ENCODE assay signal across 15 cellular contexts in the genomic region with DNA sequence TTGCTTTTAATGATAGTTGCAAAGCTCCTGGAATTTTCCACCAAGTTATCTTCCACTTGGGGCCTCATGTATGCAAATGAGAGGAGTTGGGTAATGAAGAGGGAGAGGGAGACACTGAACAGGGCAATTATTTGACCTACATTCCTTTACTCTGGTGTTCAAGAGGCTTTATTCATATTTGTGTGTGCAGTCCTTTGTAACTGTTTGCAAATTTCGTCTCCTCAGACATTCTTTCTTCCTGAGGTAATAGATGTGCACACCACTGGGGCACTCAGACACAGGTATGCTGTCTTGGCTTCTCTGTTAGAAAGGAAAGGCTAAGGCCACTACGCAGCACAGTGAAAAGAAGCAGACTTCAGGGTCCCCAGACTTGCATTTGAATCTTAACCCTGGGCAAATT. TPM values are rescaled to one million over a fixed set of nuclear protein-coding genes. Genes with fewer than 3 reads are reported as not detected.
DNase-seq lines count a peak whose midpoint lies in the region; ATAC-seq, FAIRE-seq and TF ChIP-seq lines count a peak whose summit lies in the region.
"Had no signal": no experiment of that assay in that cellular context is flagged by ENCODE, and none has a peak within 500 bp of the region (broad histone marks: within the 10 kb centered on the region; RNA-seq: fewer than 3 reads in every experiment).

No MANE protein-coding gene starts in this region.

- POLR2A ChIA-PET in OCI-LY7 (lab: Charles Lee) = interaction anchor here (0.6 kb wide), 1 partner anchor 528 kb away, joined by 3 read pairs; no protein-coding TSS in a partner anchor

- peaks cover 6% of the 10 kb centered on the region for H3K4me1 Mint-ChIP-seq in GM23338

- peaks cover 9% of the 10 kb centered on the region for H3K4me1 ChIP-seq in GM23338 (ENCODE audit: insufficient read depth)
- H3K4me1 ChIP-seq in body of pancreas = no peaks in the 10 kb centered on the region
- peaks cover 12 to 24% of the 10 kb centered on the region in 2 donors for H3K4me1 ChIP-seq in kidney (ENCODE audit: control insufficient read depth in 1 of 2, insufficient read depth in 1 of 2, low read depth in 1 of 2, low read length in 2 of 2)
- H3K4me1 ChIP-seq in OCI-LY7 (ENCODE audit: insufficient read depth, low read length, poor library complexity, severe bottlenecking) = no peaks in the 10 kb centered on the region

- intact Hi-C loops in body of pancreas (cut with DNase I) (no loop called here), kidney (cut with DNase I) (no loop called here), OCI-LY7 (cut with micrococcal nuclease; ENCODE audit: unreplicated experiment) (no loop called here)

- CTCF ChIA-PET in OCI-LY7 (lab: Charles Lee; ENCODE audit: unreplicated experiment) = no interaction called here

- no peak overlapping the region for H3K4me3 ChIP-seq in GM23338
- H3K4me3 ChIP-seq in body of pancreas = no peak overlapping the region
- no peak overlapping the region for H3K4me3 ChIP-seq in kidney (ENCODE audit: low read length in 2 of 2)
- H3K4me3 ChIP-seq in OCI-LY7 (ENCODE audit: low read depth, low read length, poor library complexity, severe bottlenecking) = no peak overlapping the region
- H3K4me3 ChIP-seq: suprapubic skin had no signal

- no peak for DNase-seq in GM23338 (ENCODE audit: low spot score)
- no peak for DNase-seq in body of pancreas
- DNase-seq in kidney = no peak
- no peak for DNase-seq in RKO (ENCODE audit: low spot score)
- no peak for DNase-seq in erythroblast (lab: John Stamatoyannopoulos, UW)
- no peak for DNase-seq in OCI-LY7 (ENCODE audit: low spot score)
- DNase-seq in cerebellar nuclear complex (lab: John Stamatoyannopoulos, UW) = no peak
- DNase-seq: activated CD8-positive, alpha-beta memory T cell treated with anti-CD3 and anti-CD28 coated beads, Interleukin-2, amount 50 U/mL, for 4 hours; DMS53; stimulated activated CD4-positive, alpha-beta T cell treated with anti-CD3 and anti-CD28 coated beads, Interleukin-2, amount 100 ng/mL, for 48 hours had no signal

- no peak overlapping the region for H3K27ac ChIP-seq in GM23338 (ENCODE audit: low read depth)
- H3K27ac ChIP-seq in body of pancreas = peak overlapping the region in 1 of 4 donors; percentile 17
- H3K27ac ChIP-seq in kidney (ENCODE audit: low read depth in 2 of 2, low read length in 2 of 2) = peak overlapping the region; percentile 82 to 86
- H3K27ac ChIP-seq in temporal lobe (ENCODE audit: low read depth, low read length) = peak overlapping the region; percentile 27
- H3K27ac ChIP-seq in OCI-LY7 (ENCODE audit: low read depth, low read length, poor library complexity, severe bottlenecking) = no peak overlapping the region
- H3K27ac ChIP-seq: suprapubic skin had no signal

- WGBS in body of pancreas, 2 donors = 53 to 58% methylated on average over 2 of the region's 2 CpGs

- no peak for TF ChIP-seq CTCF in GM23338 (conservative IDR thresholded peaks at IDR 0.05; ENCODE audit: low read depth in 2 of 2)
- no peak for TF ChIP-seq CTCF in body of pancreas (IDR thresholded peaks at IDR 0.05)
- no peak for TF ChIP-seq CTCF in kidney (IDR thresholded peaks at IDR 0.05; ENCODE audit: borderline replicate concordance, extremely low read depth, insufficient read depth)
- TF ChIP-seq CTCF in OCI-LY7 (conservative IDR thresholded peaks at IDR 0.05; ENCODE audit: low read length) = no peak

- H3K4me3 Mint-ChIP-seq in GM23338 = no peak overlapping the region
- H3K4me3 Mint-ChIP-seq: natural killer cell treated with Interleukin-12 subunit alpha and Interleukin-12 subunit beta and Interleukin-15 and Interleukin-18, amount 100 ng/mL, for 72 hours; T-helper 1 cell treated with Interleukin-12 subunit alpha and Interleukin-12 subunit beta and Interleukin-4 antibody, amounts not matched to agents 30 μg/mL and 1 μg/mL, for 36 hours had no signal

- no peak for FAIRE-seq in kidney (lab: Jason Lieb, UNC)
- FAIRE-seq: GM18507 had no signal

- peak overlapping the region in 1 of 2 donors; percentile 55 for H3K9ac ChIP-seq in kidney (ENCODE audit: low read length in 2 of 2)

- H3K9me3 ChIP-seq in body of pancreas (no peaks in the 10 kb centered on the region), kidney (ENCODE audit: control insufficient read depth in 1 of 2, low read length in 2 of 2) (no peaks in the 10 kb centered on the region), OCI-LY7 (ENCODE audit: low read length) (no peaks in the 10 kb centered on the region)
- H3K9me3 ChIP-seq: suprapubic skin had no signal

- no peaks in the 10 kb centered on the region for H3K36me3 ChIP-seq in GM23338 (ENCODE audit: insufficient read depth)
- no peaks in the 10 kb centered on the region for H3K36me3 ChIP-seq in body of pancreas (replicated peaks in 1 of 2; ENCODE audit: insufficient read depth in 1 of 2, low read depth in 2 of 2)
- no peaks in the 10 kb centered on the region for H3K36me3 ChIP-seq in kidney (ENCODE audit: control insufficient read depth in 1 of 2, insufficient read depth in 2 of 2, low read length in 2 of 2)
- no peaks in the 10 kb centered on the region for H3K36me3 ChIP-seq in OCI-LY7 (ENCODE audit: insufficient read depth, low read length)
- H3K36me3 ChIP-seq: suprapubic skin had no signal

- no peaks in the 10 kb centered on the region; the same call in 2 of the 3 replicates for H3K9me3 Mint-ChIP-seq in GM23338
- H3K9me3 Mint-ChIP-seq: natural killer cell treated with Interleukin-12 subunit alpha and Interleukin-12 subunit beta and Interleukin-15 and Interleukin-18, amount 100 ng/mL, for 72 hours; T-helper 1 cell treated with Interleukin-12 subunit alpha and Interleukin-12 subunit beta and Interleukin-4 antibody, amounts not matched to agents 30 μg/mL and 1 μg/mL, for 36 hours had no signal

- H3K4me2 ChIP-seq in GM23338 (no peak overlapping the region), OCI-LY7 (ENCODE audit: low read length) (no peak overlapping the region)

- ATAC-seq in GM23338 (peak; percentile 54; the same call in 2 of the 3 replicates), body of pancreas (peak; percentile 60)
- ATAC-seq: natural killer cell treated with Interleukin-12 subunit alpha and Interleukin-12 subunit beta and Interleukin-15 and Interleukin-18, amount 100 ng/mL, for 72 hours had no signal

- no TSS peak for BruUV-seq in OCI-LY7 (replicated peaks; lab: Mats Ljungman, UMichigan)

- H3K27me3 Mint-ChIP-seq in GM23338 (ENCODE audit: insufficient read depth, low read depth, poor library complexity) = peaks cover 9% of the 10 kb centered on the region

- H3K27me3 ChIP-seq in GM23338 (ENCODE audit: insufficient read depth) (peaks cover 23% of the 10 kb centered on the region), body of pancreas (no peaks in the 10 kb centered on the region)
- H3K27me3 ChIP-seq: suprapubic skin had no signal

- no peaks in the 10 kb centered on the region for H3F3A ChIP-seq in GM23338 (replicated peaks; ENCODE audit: low read depth)

- TF ChIP-seq POLR2A in body of pancreas (IDR thresholded peaks at IDR 0.05) = no peak
- no peak for TF ChIP-seq POLR2A in erythroblast (IDR thresholded peaks at IDR 0.05; ENCODE audit: low read length)

- no peaks in the 10 kb centered on the region for H3K9me2 ChIP-seq in GM23338 (ENCODE audit: insufficient read depth)
- no peaks in the 10 kb centered on the region for H3K9me2 ChIP-seq in OCI-LY7 (ENCODE audit: insufficient read depth, low read length)

- no peaks in the 10 kb centered on the region for H3K36me3 Mint-ChIP-seq in GM23338 (ENCODE audit: low read depth)
- H3K36me3 Mint-ChIP-seq: natural killer cell treated with Interleukin-12 subunit alpha and Interleukin-12 subunit beta and Interleukin-15 and Interleukin-18, amount 100 ng/mL, for 72 hours had no signal

- H2AFZ ChIP-seq in GM23338 = no peak overlapping the region
- no peak overlapping the region for H2AFZ ChIP-seq in OCI-LY7 (ENCODE audit: low read length)

- no peak overlapping the region for H3K27ac Mint-ChIP-seq in GM23338
- H3K27ac Mint-ChIP-seq: natural killer cell treated with Interleukin-12 subunit alpha and Interleukin-12 subunit beta and Interleukin-15 and Interleukin-18, amount 100 ng/mL, for 72 hours; T-helper 1 cell treated with Interleukin-12 subunit alpha and Interleukin-12 subunit beta and Interleukin-4 antibody, amounts not matched to agents 30 μg/mL and 1 μg/mL, for 36 hours had no signal

- 0 out of 2 replicates have a peak, but pooled peaks cover 12% of the 10 kb centered on the region for H3K79me2 ChIP-seq in GM23338 (replicated peaks; ENCODE audit: insufficient read depth)
- H3K79me2 ChIP-seq in OCI-LY7 (ENCODE audit: insufficient read depth, low read depth, low read length) = no peaks in the 10 kb centered on the region

- H4K20me1 ChIP-seq in GM23338 (replicated peaks; ENCODE audit: insufficient read depth) (no peaks in the 10 kb centered on the region; the same call in 1 of the 2 replicates), OCI-LY7 (ENCODE audit: insufficient read depth, low read length) (no peaks in the 10 kb centered on the region)

TF ChIP-seq in GM23338, 12 proteins besides CTCF, POLR2A, EP300 and RAD21 (continues in another document):
- TF ChIP-seq EZH2phosphoT487 (IDR thresholded peaks at IDR 0.05; ENCODE audit: unreplicated experiment) (no peak), CREB1 (CRISPR knock-in tag; IDR thresholded peaks at IDR 0.05; ENCODE audit: low read depth) (no peak)

RNA-seq across cellular contexts. Expression of a gene that starts 40.7 kb away (rescaled TPM):
- 12.2 and 17.3 TPM in 2 replicates for total RNA-seq in GM23338 (2014; rRNA removed; shearing (Covaris generic))
- 9.5 and 17.1 TPM in 2 replicates for polyA plus RNA-seq in GM23338 (2016; fragmentation: Nextera tagmentation; extraction: Ambion mirVana)
- total RNA-seq in body of pancreas = 1 to 10 TPM in 1 of 2 donors, under 1 TPM in 1; 0.66 to 1.3 TPM
- total RNA-seq in kidney = 4.9 TPM
- polyA plus RNA-seq in kidney (ENCODE audit: insufficient read depth, low read depth, low replicate concordance) = 9.4 TPM
- 34.7 TPM for total RNA-seq in temporal lobe
- total RNA-seq in OCI-LY7 (2014; rRNA removed; shearing (Covaris generic)) = not detected in 2 replicates
- total RNA-seq in OCI-LY7 (2022) = not detected in 2 replicates
- total RNA-seq: natural killer cell treated with Interleukin-12 subunit alpha and Interleukin-12 subunit beta and Interleukin-15 and Interleukin-18, amount 100 ng/mL, for 72 hours had no signal

Comparison
In these comparisons a context has a peak if more than half of its experiments do, and no peak if none do; other contexts are left out.
1. H3K27ac ChIP-seq: peak in kidney (2 of 2) and temporal lobe (single experiment); none in GM23338 (single experiment) and OCI-LY7 (single experiment).